ENCODE assay signal across 23 cellular contexts in the genomic region with DNA sequence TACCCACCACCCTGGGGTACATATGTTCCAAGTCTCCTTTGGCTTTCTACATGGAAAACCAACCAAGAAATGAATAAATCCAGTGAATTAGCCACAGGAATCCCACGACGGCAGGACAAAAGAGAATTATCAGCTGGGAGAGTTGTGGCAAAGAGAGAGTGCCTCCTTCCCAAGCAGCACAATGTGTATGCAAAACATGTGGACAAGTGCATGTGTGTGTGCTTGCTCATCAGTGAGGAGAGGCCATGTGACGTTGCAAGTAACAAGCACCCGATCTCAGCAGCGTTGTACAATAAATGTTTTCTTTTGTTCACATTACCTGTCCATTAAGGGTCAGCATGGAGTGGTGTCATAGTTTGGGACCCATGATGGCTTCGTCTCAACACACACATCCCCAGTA. TPM values are rescaled to one million over a fixed set of nuclear protein-coding genes. Genes with fewer than 3 reads are reported as not detected.
DNase-seq lines count a peak whose midpoint lies in the region; ATAC-seq and TF ChIP-seq lines count a peak whose summit lies in the region.
"Had no signal": no experiment of that assay in that cellular context is flagged by ENCODE, and none has a peak within 500 bp of the region (broad histone marks: within the 10 kb centered on the region; RNA-seq: fewer than 3 reads in every experiment).

No MANE protein-coding gene starts in this region.

- WGBS in spleen, 5 donors = 71 to 83% (median 78%) methylated on average over 5 to 6 of the region's 6 CpGs

- no peak for TF ChIP-seq CTCF in MM.1S (IDR thresholded peaks at IDR 0.05; ENCODE audit: low read length)
- no peak for TF ChIP-seq CTCF in spleen (IDR thresholded peaks at IDR 0.05 in 8 of 11, conservative IDR thresholded peaks at IDR 0.05 in 3 of 11)
- no peak for TF ChIP-seq CTCF in MCF 10A (IDR thresholded peaks at IDR 0.05; ENCODE audit: unreplicated experiment)

- H3K27ac Mint-ChIP-seq in MCF 10A (ENCODE audit: low read depth, unreplicated experiment) = no peak overlapping the region
- H3K27ac Mint-ChIP-seq: CD8-positive, alpha-beta T cell had no signal

- H3K27ac ChIP-seq in MM.1S (ENCODE audit: low read length) = no peak overlapping the region
- no peak overlapping the region for H3K27ac ChIP-seq in spleen
- H3K27ac ChIP-seq: GM23248 had no signal

- no peaks in the 10 kb centered on the region for H3F3A ChIP-seq in MM.1S (ENCODE audit: insufficient read depth, low read length)

- no peaks in the 10 kb centered on the region for H3K36me3 ChIP-seq in MM.1S (replicated peaks; ENCODE audit: insufficient read depth, low read length)
- no peaks in the 10 kb centered on the region for H3K36me3 ChIP-seq in spleen

- no peaks in the 10 kb centered on the region for H3K9me3 ChIP-seq in MM.1S (replicated peaks; ENCODE audit: insufficient read depth, low read length)
- H3K9me3 ChIP-seq in spleen = no peaks in the 10 kb centered on the region

- no peak overlapping the region for H3K9ac ChIP-seq in MM.1S (ENCODE audit: low read length)
- H3K9ac ChIP-seq: GM23248 had no signal

- no peak overlapping the region for H3K4me3 ChIP-seq in MM.1S (ENCODE audit: low read length)
- H3K4me3 ChIP-seq in spleen = no peak overlapping the region
- H3K4me3 ChIP-seq: GM23248, K562 had no signal

- BruUV-seq in MCF 10A (replicated peaks; lab: Mats Ljungman, UMichigan) = no TSS peak

- H3K79me2 ChIP-seq in MM.1S (ENCODE audit: low read length) = no peaks in the 10 kb centered on the region

- H3K4me1 Mint-ChIP-seq in MCF 10A (ENCODE audit: insufficient read depth, unreplicated experiment) = no peaks in the 10 kb centered on the region

- no peaks in the 10 kb centered on the region for H3K9me2 ChIP-seq in MM.1S (replicated peaks; ENCODE audit: insufficient read depth, low read length)

- no peak overlapping the region for H3K4me3 Mint-ChIP-seq in MCF 10A (ENCODE audit: unreplicated experiment)
- H3K4me3 Mint-ChIP-seq: CD8-positive, alpha-beta T cell had no signal

- H3K4me2 ChIP-seq in MM.1S (ENCODE audit: low read depth, low read length) = no peak overlapping the region

- H3K4me1 ChIP-seq in MM.1S (ENCODE audit: low read length) = peaks cover 14% of the 10 kb centered on the region
- peaks cover 0 to 7% (median 5%) of the 10 kb centered on the region in 6 donors for H3K4me1 ChIP-seq in spleen

- H3K9me3 Mint-ChIP-seq in MCF 10A (ENCODE audit: unreplicated experiment) = peaks cover 6% of the 10 kb centered on the region
- H3K9me3 Mint-ChIP-seq: CD8-positive, alpha-beta T cell had no signal

- CTCF ChIA-PET in MCF 10A (lab: Yijun Ruan, JAX) = interaction anchor here (1.2 kb wide), 1 partner anchor 46 kb away, joined by 3 read pairs; no protein-coding TSS in a partner anchor

- ATAC-seq in HG02970 (IDR thresholded peaks at IDR 0.05; ENCODE audit: low FRiP score, unreplicated experiment) = no peak
- ATAC-seq: CD8-positive, alpha-beta T cell; K562; Panc1 had no signal

- no peaks in the 10 kb centered on the region for H4K20me1 ChIP-seq in MM.1S (ENCODE audit: insufficient read depth, low read length)

- H3K27me3 Mint-ChIP-seq in MCF 10A (ENCODE audit: insufficient read depth, unreplicated experiment) = peaks cover 33% of the 10 kb centered on the region

- intact Hi-C loops in spleen (cut with DNase I; ENCODE audit: low total_unique reads) (no loop called here), MCF 10A (cut with micrococcal nuclease) (no loop called here)

- no peak for TF ChIP-seq POLR2A in spleen (IDR thresholded peaks at IDR 0.05)

- H3K36me3 Mint-ChIP-seq in MCF 10A (ENCODE audit: insufficient read depth, unreplicated experiment) = no peaks in the 10 kb centered on the region
- H3K36me3 Mint-ChIP-seq: CD8-positive, alpha-beta T cell had no signal

- no peak overlapping the region for H2AFZ ChIP-seq in MM.1S (ENCODE audit: low read length)
- H2AFZ ChIP-seq: GM23248 had no signal

- DNase-seq in AG20443 (ENCODE audit: low spot score) (peak; percentile 39), MM.1S (peak; percentile 25), astrocyte of the hippocampus (ENCODE audit: low read depth, low spot score) (peak; percentile 89), spleen (peak; percentile 12), MCF 10A (ENCODE audit: unreplicated experiment) (no peak)
- no peak for DNase-seq in effector CD8-positive, alpha-beta T cell (lab: John Stamatoyannopoulos, UW)
- DNase-seq: C1 segment of cervical spinal cord; Caco-2; CD8-positive, alpha-beta T cell; DMS 273 treated with DMSO at 0.1 percent for 48 hours; DMS79; GM23248; H7; Kasumi-1; NCI-H2029; NCI-H446; NCI-H524 treated with DMSO at 0.1 percent for 48 hours; SHP77 treated with DMSO at 0.1 percent for 48 hours had no signal

- no peaks in the 10 kb centered on the region for H3K27me3 ChIP-seq in MM.1S (replicated peaks; ENCODE audit: insufficient read depth, low read length)
- peaks cover 0 to 63% (median 14%) of the 10 kb centered on the region in 7 donors for H3K27me3 ChIP-seq in spleen (replicated peaks in 1 of 7)

- POLR2A ChIA-PET in MCF 10A (lab: Yijun Ruan, JAX) = no interaction called here

RNA-seq across cellular contexts. Expression of a gene that starts 50.0 kb away (rescaled TPM):
- total RNA-seq in spleen (not detected), MCF 10A (2022) (not detected in 2 replicates)
- under 1 TPM in 1 of 3 donors, not detected in 2; 0.06 TPM for polyA plus RNA-seq in spleen
- total RNA-seq: CD8-positive, alpha-beta T cell; H7; K562; M059J; OCI-LY7 had no signal
- polyA plus RNA-seq: K562 had no signal

Comparison
In these comparisons a context has a peak if more than half of its experiments do, and no peak if none do; other contexts are left out.
1. DNase-seq: peak in AG20443 (single experiment), MM.1S (single experiment), astrocyte of the hippocampus (single experiment) and spleen (single experiment); none in MCF 10A (single experiment) and effector CD8-positive, alpha-beta T cell (single experiment).